In genomic region chr5:171920765-171921391, GRCh38 we compare ENCODE assay signal across 19 cellular contexts.
DNase-seq lines count a peak whose midpoint lies in the region; ATAC-seq lines count a peak whose summit lies in the region.
"Had no signal": no experiment of that assay in that cellular context is flagged by ENCODE, and none has a peak within 500 bp of the region (broad histone marks: within the 10 kb centered on the region; RNA-seq: fewer than 3 reads in every experiment).

No MANE protein-coding gene starts in this region.

- no peak for DNase-seq in activated T-cell treated with anti-CD3 and anti-CD28 coated beads, Interleukin-2, amount 50 U/mL, for 72 hours
- no peak for DNase-seq in activated T-cell treated with anti-CD3 and anti-CD28 coated beads, Interleukin-2, amount 50 U/mL, for 4 hours
- DNase-seq in mucosa of gallbladder (ENCODE audit: low spot score) (no peak), LoVo (ENCODE audit: low spot score) (no peak), head of caudate nucleus (no peak)
- DNase-seq: BE2C; Calu3; CD4-positive, alpha-beta memory T cell; DMS53; Karpas-422; NCI-H1105 treated with DMSO at 0.1 percent for 48 hours; NCI-H187; NCI-H226; NCI-H526; NK-92 treated with Interleukin-12 subunit alpha and Interleukin-12 subunit beta, amount 100 ng/mL, for 24 hours had no signal

- intact Hi-C loops in head of caudate nucleus (cut with DNase I), result no loop called here

- peaks cover 45% of the 10 kb centered on the region for H3K4me1 Mint-ChIP-seq in activated T-cell treated with anti-CD3 and anti-CD28 coated beads, Interleukin-2, amount 50 U/mL, for 72 hours (ENCODE audit: low read depth)
- peaks cover 51% of the 10 kb centered on the region for H3K4me1 Mint-ChIP-seq in activated T-cell treated with anti-CD3 and anti-CD28 coated beads, Interleukin-2, amount 50 U/mL, for 4 hours (ENCODE audit: low read depth)
- peaks cover 35% of the 10 kb centered on the region for H3K4me1 Mint-ChIP-seq in activated T-helper 17 cell treated with anti-CD3 and anti-CD28 coated beads, Interleukin-2, amount 50 U/mL, for 72 hours
- peaks cover 67% of the 10 kb centered on the region for H3K4me1 Mint-ChIP-seq in stimulated activated memory B cell treated with anti-CD40 and anti-IgM and Interleukin-4, amounts not matched to agents 10 μg/mL and 1 μg/mL and 100 μg/mL, for 72 hours

- peak overlapping the region; percentile 90 for H3K27ac Mint-ChIP-seq in activated T-cell treated with anti-CD3 and anti-CD28 coated beads, Interleukin-2, amount 50 U/mL, for 72 hours
- no peak overlapping the region for H3K27ac Mint-ChIP-seq in activated T-helper 17 cell treated with anti-CD3 and anti-CD28 coated beads, Interleukin-2, amount 50 U/mL, for 72 hours
- H3K27ac Mint-ChIP-seq in stimulated activated memory B cell treated with anti-CD40 and anti-IgM and Interleukin-4, amounts not matched to agents 10 μg/mL and 1 μg/mL and 100 μg/mL, for 72 hours, result peak overlapping the region; percentile 69

- no peaks in the 10 kb centered on the region for H3K9me3 Mint-ChIP-seq in activated T-cell treated with anti-CD3 and anti-CD28 coated beads, Interleukin-2, amount 50 U/mL, for 72 hours
- H3K9me3 Mint-ChIP-seq in activated T-cell treated with anti-CD3 and anti-CD28 coated beads, Interleukin-2, amount 50 U/mL, for 4 hours, result no peaks in the 10 kb centered on the region
- no peaks in the 10 kb centered on the region for H3K9me3 Mint-ChIP-seq in activated T-helper 17 cell treated with anti-CD3 and anti-CD28 coated beads, Interleukin-2, amount 50 U/mL, for 72 hours
- H3K9me3 Mint-ChIP-seq in stimulated activated memory B cell treated with anti-CD40 and anti-IgM and Interleukin-4, amounts not matched to agents 10 μg/mL and 1 μg/mL and 100 μg/mL, for 72 hours, result peaks cover 3% of the 10 kb centered on the region
- H3K9me3 Mint-ChIP-seq: CD4-positive, alpha-beta memory T cell had no signal

- H3K27me3 Mint-ChIP-seq in activated T-cell treated with anti-CD3 and anti-CD28 coated beads, Interleukin-2, amount 50 U/mL, for 72 hours (ENCODE audit: low read depth), result no peaks in the 10 kb centered on the region
- no peaks in the 10 kb centered on the region for H3K27me3 Mint-ChIP-seq in activated T-cell treated with anti-CD3 and anti-CD28 coated beads, Interleukin-2, amount 50 U/mL, for 4 hours (ENCODE audit: low read depth)
- no peaks in the 10 kb centered on the region for H3K27me3 Mint-ChIP-seq in activated T-helper 17 cell treated with anti-CD3 and anti-CD28 coated beads, Interleukin-2, amount 50 U/mL, for 72 hours
- H3K27me3 Mint-ChIP-seq in stimulated activated memory B cell treated with anti-CD40 and anti-IgM and Interleukin-4, amounts not matched to agents 10 μg/mL and 1 μg/mL and 100 μg/mL, for 72 hours, result no peaks in the 10 kb centered on the region
- H3K27me3 Mint-ChIP-seq: CD4-positive, alpha-beta memory T cell had no signal

- H3K36me3 Mint-ChIP-seq in activated T-cell treated with anti-CD3 and anti-CD28 coated beads, Interleukin-2, amount 50 U/mL, for 72 hours (ENCODE audit: insufficient read depth in 2 of 2), result peaks cover 0 to 4% of the 10 kb centered on the region in 2 donors
- H3K36me3 Mint-ChIP-seq in activated T-cell treated with anti-CD3 and anti-CD28 coated beads, Interleukin-2, amount 50 U/mL, for 4 hours (ENCODE audit: insufficient read depth), result peaks cover 3% of the 10 kb centered on the region
- H3K36me3 Mint-ChIP-seq in activated T-helper 17 cell treated with anti-CD3 and anti-CD28 coated beads, Interleukin-2, amount 50 U/mL, for 72 hours (ENCODE audit: low read depth), result no peaks in the 10 kb centered on the region
- H3K36me3 Mint-ChIP-seq in stimulated activated memory B cell treated with anti-CD40 and anti-IgM and Interleukin-4, amounts not matched to agents 10 μg/mL and 1 μg/mL and 100 μg/mL, for 72 hours, result peaks cover 14% of the 10 kb centered on the region

- no peak for ATAC-seq in activated T-cell treated with anti-CD3 and anti-CD28 coated beads, Interleukin-2, amount 50 U/mL, for 72 hours (replicated peaks in 1 of 2)
- no peak for ATAC-seq in activated T-cell treated with anti-CD3 and anti-CD28 coated beads, Interleukin-2, amount 50 U/mL, for 4 hours
- peak; percentile 45 for ATAC-seq in HG03432 (IDR thresholded peaks at IDR 0.05; ENCODE audit: unreplicated experiment)
- peak; percentile 62 for ATAC-seq in activated T-helper 17 cell treated with anti-CD3 and anti-CD28 coated beads, Interleukin-2, amount 50 U/mL, for 72 hours (replicated peaks)
- no peak for ATAC-seq in stimulated activated memory B cell treated with anti-CD40 and anti-IgM and Interleukin-4, amounts not matched to agents 10 μg/mL and 1 μg/mL and 100 μg/mL, for 72 hours
- ATAC-seq: HCT116 had no signal

- peak overlapping the region in 1 of 2 donors; percentile 50 for H3K4me3 Mint-ChIP-seq in activated T-cell treated with anti-CD3 and anti-CD28 coated beads, Interleukin-2, amount 50 U/mL, for 72 hours
- no peak overlapping the region for H3K4me3 Mint-ChIP-seq in activated T-cell treated with anti-CD3 and anti-CD28 coated beads, Interleukin-2, amount 50 U/mL, for 4 hours
- H3K4me3 Mint-ChIP-seq in activated T-helper 17 cell treated with anti-CD3 and anti-CD28 coated beads, Interleukin-2, amount 50 U/mL, for 72 hours, result peak overlapping the region; percentile 11
- no peak overlapping the region for H3K4me3 Mint-ChIP-seq in stimulated activated memory B cell treated with anti-CD40 and anti-IgM and Interleukin-4, amounts not matched to agents 10 μg/mL and 1 μg/mL and 100 μg/mL, for 72 hours
- H3K4me3 Mint-ChIP-seq: CD4-positive, alpha-beta memory T cell had no signal

Comparison
In these comparisons a context has a peak if more than half of its experiments do, and no peak if none do; other contexts are left out.
1. ATAC-seq: peak in HG03432 (single experiment) and activated T-helper 17 cell treated with anti-CD3 and anti-CD28 coated beads, Interleukin-2, amount 50 U/mL, for 72 hours (single experiment); none in activated T-cell treated with anti-CD3 and anti-CD28 coated beads, Interleukin-2, amount 50 U/mL, for 72 hours (0 of 2), activated T-cell treated with anti-CD3 and anti-CD28 coated beads, Interleukin-2, amount 50 U/mL, for 4 hours (0 of 2) and stimulated activated memory B cell treated with anti-CD40 and anti-IgM and Interleukin-4, amounts not matched to agents 10 μg/mL and 1 μg/mL and 100 μg/mL, for 72 hours (single experiment).